35 cellular contexts compared by ENCODE assay signal in genomic region chr5:41821051-41821450, GRCh38.
"Had no signal": no experiment of that assay in that cellular context is flagged by ENCODE, and none has a peak within 500 bp of the region (broad histone marks: within the 10 kb centered on the region; RNA-seq: fewer than 3 reads in every experiment).

No MANE protein-coding gene starts in this region.

- H3K9me3 Mint-ChIP-seq: activated B cell treated with CpG ODN at 0.5 μM for 24 hours; activated CD4-positive, alpha-beta memory T cell treated with anti-CD3 and anti-CD28 coated beads for 36 hours; activated CD4-positive, alpha-beta T cell treated with anti-CD3 and anti-CD28 coated beads, Interleukin-2, amount 10 ng/mL, durations not matched to agents 24 days and 14 days; activated CD8-positive, alpha-beta T cell treated with anti-CD3 and anti-CD28 coated beads for 36 hours; activated naive CD4-positive, alpha-beta T cell treated with anti-CD3 and anti-CD28 coated beads for 36 hours; activated naive CD8-positive, alpha-beta T cell treated with anti-CD3 and anti-CD28 coated beads for 36 hours; activated T-cell treated with anti-CD3 and anti-CD28 coated beads, Interleukin-2, amount 50 U/mL, for 4 hours; activated T-cell treated with anti-CD3 and anti-CD28 coated beads, Interleukin-2, amount 50 U/mL, for 72 hours; activated T-helper 1 cell treated with anti-CD3 and anti-CD28 coated beads, Interleukin-12 subunit alpha, Interleukin-12 subunit beta, Interleukin-2, Interleukin-4 antibody, amounts not matched to agents 30 ng/mL and 10 ng/mL and 1 ng/mL, durations not matched to agents 14 hours and 24 hours and 36 hours; activated T-helper 17 cell treated with anti-CD3 and anti-CD28 coated beads, Interleukin-2, amount 50 U/mL, for 72 hours; T-helper 1 cell treated with Interleukin-12 subunit alpha and Interleukin-12 subunit beta and Interleukin-4 antibody, amounts not matched to agents 30 μg/mL and 1 μg/mL, for 36 hours; T-helper 2 cell treated with Interferon-gamma antibody and Interleukin-4, amounts not matched to agents 5 μg/mL and 100 μg/mL, for 36 hours had no signal

- ATAC-seq: activated CD8-positive, alpha-beta T cell treated with anti-CD3 and anti-CD28 coated beads for 36 hours; activated naive CD4-positive, alpha-beta T cell treated with anti-CD3 and anti-CD28 coated beads, Interleukin-2, amount 50 U/mL, for 72 hours; activated T-cell treated with anti-CD3 and anti-CD28 coated beads, Interleukin-2, amount 50 U/mL, for 4 hours; activated T-cell treated with anti-CD3 and anti-CD28 coated beads, Interleukin-2, amount 50 U/mL, for 72 hours; activated T-helper 17 cell treated with anti-CD3 and anti-CD28 coated beads, Interleukin-2, amount 50 U/mL, for 72 hours; body of pancreas had no signal

- H3K4me1 ChIP-seq: body of pancreas, breast epithelium had no signal

- H3K4me1 Mint-ChIP-seq: activated T-helper 17 cell treated with anti-CD3 and anti-CD28 coated beads, Interleukin-2, amount 50 U/mL, for 72 hours had no signal

- H3K27me3 Mint-ChIP-seq: activated B cell treated with CpG ODN at 0.5 μM for 24 hours; activated CD4-positive, alpha-beta memory T cell treated with anti-CD3 and anti-CD28 coated beads for 36 hours; activated CD4-positive, alpha-beta T cell treated with anti-CD3 and anti-CD28 coated beads, Interleukin-2, amount 10 ng/mL, durations not matched to agents 24 days and 14 days; activated CD8-positive, alpha-beta T cell treated with anti-CD3 and anti-CD28 coated beads for 36 hours; activated naive CD8-positive, alpha-beta T cell treated with anti-CD3 and anti-CD28 coated beads for 36 hours; activated T-helper 17 cell treated with anti-CD3 and anti-CD28 coated beads, Interleukin-2, amount 50 U/mL, for 72 hours had no signal

- H3K27me3 ChIP-seq: adrenal gland, body of pancreas, brain microvascular endothelial cell, breast epithelium had no signal

- H3K27ac Mint-ChIP-seq: activated B cell treated with CpG ODN at 0.5 μM for 24 hours; activated CD4-positive, alpha-beta memory T cell treated with anti-CD3 and anti-CD28 coated beads for 36 hours; activated CD4-positive, alpha-beta T cell treated with anti-CD3 and anti-CD28 coated beads, Interleukin-2, amount 10 ng/mL, durations not matched to agents 24 days and 14 days; activated CD8-positive, alpha-beta T cell treated with anti-CD3 and anti-CD28 coated beads for 36 hours; activated naive CD4-positive, alpha-beta T cell treated with anti-CD3 and anti-CD28 coated beads for 36 hours; activated naive CD4-positive, alpha-beta T cell treated with anti-CD3 and anti-CD28 coated beads, Interleukin-2, amount 50 U/mL, for 72 hours; activated naive CD8-positive, alpha-beta T cell treated with anti-CD3 and anti-CD28 coated beads for 36 hours; activated T-cell treated with anti-CD3 and anti-CD28 coated beads, Interleukin-2, amount 50 U/mL, for 72 hours; activated T-helper 1 cell treated with anti-CD3 and anti-CD28 coated beads, Interleukin-12 subunit alpha, Interleukin-12 subunit beta, Interleukin-2, Interleukin-4 antibody, amounts not matched to agents 30 ng/mL and 10 ng/mL and 1 ng/mL, durations not matched to agents 14 hours and 24 hours and 36 hours; activated T-helper 17 cell treated with anti-CD3 and anti-CD28 coated beads, Interleukin-2, amount 50 U/mL, for 72 hours; T-helper 1 cell treated with Interleukin-12 subunit alpha and Interleukin-12 subunit beta and Interleukin-4 antibody, amounts not matched to agents 30 μg/mL and 1 μg/mL, for 36 hours; T-helper 2 cell treated with Interferon-gamma antibody and Interleukin-4, amounts not matched to agents 5 μg/mL and 100 μg/mL, for 36 hours had no signal

- H3K36me3 ChIP-seq: adrenal gland, brain microvascular endothelial cell, breast epithelium had no signal

- DNase-seq: activated B cell treated with CpG ODN at 0.5 μM for 24 hours; activated CD4-positive, alpha-beta memory T cell treated with anti-CD3 and anti-CD28 coated beads for 36 hours; activated CD4-positive, alpha-beta T cell treated with anti-CD3 and anti-CD28 coated beads for 4 hours; activated CD4-positive, alpha-beta T cell treated with anti-CD3 and anti-CD28 coated beads, Interleukin-2, amount 10 ng/mL, durations not matched to agents 24 days and 14 days; activated CD4-positive, alpha-beta T cell treated with anti-CD3 and anti-CD28 coated beads, Interleukin-2, amount 50 U/mL, for 1 hour; activated CD4-positive, alpha-beta T cell treated with anti-CD3 and anti-CD28 coated beads, Interleukin-2, amount 50 U/mL, for 4 hours; activated CD4-positive, CD25-positive, alpha-beta regulatory T cell treated with anti-CD3 and anti-CD28 coated beads, Interleukin-2, amount 50 U/mL, for 72 hours; activated CD8-positive, alpha-beta memory T cell treated with anti-CD3 and anti-CD28 coated beads, Interleukin-2, amount 50 U/mL, for 4 hours; activated CD8-positive, alpha-beta T cell treated with anti-CD3 and anti-CD28 coated beads for 36 hours; activated effector memory CD4-positive, alpha-beta T cell treated with anti-CD3 and anti-CD28 coated beads, Interleukin-2, amount 50 U/mL, for 16 hours; activated gamma-delta T cell treated with Interleukin-2 at 50 U/mL for 16 hours; activated naive CD4-positive, alpha-beta T cell; activated naive CD4-positive, alpha-beta T cell treated with anti-CD3 and anti-CD28 coated beads for 36 hours; activated naive CD4-positive, alpha-beta T cell treated with anti-CD3 and anti-CD28 coated beads, Interleukin-2, amount 50 U/mL, for 16 hours; activated naive CD8-positive, alpha-beta T cell treated with anti-CD3 and anti-CD28 coated beads for 36 hours; activated T-cell treated with anti-CD3 and anti-CD28 coated beads for 4 hours; activated T-cell treated with anti-CD3 and anti-CD28 coated beads, Interleukin-2, amount 50 U/mL, for 1 hour; activated T-cell treated with anti-CD3 and anti-CD28 coated beads, Interleukin-2, amount 50 U/mL, for 4 hours; activated T-cell treated with anti-CD3 and anti-CD28 coated beads, Interleukin-2, amount 50 U/mL, for 72 hours; adrenal gland; amniotic stem cell; aorta; body of pancreas; brain microvascular endothelial cell; central memory CD4-positive, alpha-beta T cell; T-helper 1 cell; T-helper 2 cell; T-helper 9 cell had no signal

- H3K4me3 Mint-ChIP-seq: activated B cell treated with CpG ODN at 0.5 μM for 24 hours; activated CD4-positive, alpha-beta memory T cell treated with anti-CD3 and anti-CD28 coated beads for 36 hours; activated CD4-positive, alpha-beta T cell treated with anti-CD3 and anti-CD28 coated beads, Interleukin-2, amount 10 ng/mL, durations not matched to agents 24 days and 14 days; activated CD8-positive, alpha-beta T cell treated with anti-CD3 and anti-CD28 coated beads for 36 hours; activated naive CD4-positive, alpha-beta T cell treated with anti-CD3 and anti-CD28 coated beads for 36 hours; activated naive CD8-positive, alpha-beta T cell treated with anti-CD3 and anti-CD28 coated beads for 36 hours; activated T-cell treated with anti-CD3 and anti-CD28 coated beads, Interleukin-2, amount 50 U/mL, for 4 hours; activated T-cell treated with anti-CD3 and anti-CD28 coated beads, Interleukin-2, amount 50 U/mL, for 72 hours; activated T-helper 1 cell treated with anti-CD3 and anti-CD28 coated beads, Interleukin-12 subunit alpha, Interleukin-12 subunit beta, Interleukin-2, Interleukin-4 antibody, amounts not matched to agents 30 ng/mL and 10 ng/mL and 1 ng/mL, durations not matched to agents 14 hours and 24 hours and 36 hours; activated T-helper 17 cell treated with anti-CD3 and anti-CD28 coated beads, Interleukin-2, amount 50 U/mL, for 72 hours; T-helper 1 cell treated with Interleukin-12 subunit alpha and Interleukin-12 subunit beta and Interleukin-4 antibody, amounts not matched to agents 30 μg/mL and 1 μg/mL, for 36 hours; T-helper 2 cell treated with Interferon-gamma antibody and Interleukin-4, amounts not matched to agents 5 μg/mL and 100 μg/mL, for 36 hours had no signal

- H3K27ac ChIP-seq: adrenal gland, body of pancreas, brain microvascular endothelial cell, breast epithelium, VCaP had no signal

- H3K4me3 ChIP-seq: adrenal gland, body of pancreas, breast epithelium had no signal
